Comparison of ENCODE assay signal across 24 cellular contexts in the genomic region with DNA sequence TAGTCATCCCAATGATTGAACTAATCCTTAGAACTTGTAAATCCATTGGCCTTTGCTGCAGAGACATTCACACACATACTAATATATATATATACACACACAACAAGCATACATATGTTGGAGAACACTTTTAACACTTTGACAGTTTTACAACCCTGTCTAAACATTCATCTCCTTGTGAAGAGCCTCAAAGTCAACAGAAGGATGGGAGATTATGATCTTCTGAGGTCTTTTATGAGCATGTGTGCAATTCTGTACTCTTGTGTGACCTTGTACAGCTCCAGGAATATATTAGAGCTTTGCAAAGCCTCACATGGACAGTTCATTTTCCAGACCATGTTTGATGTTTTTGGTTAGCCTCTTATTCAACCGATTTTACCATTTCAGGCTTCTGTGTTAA.
"Had no signal": no experiment of that assay in that cellular context is flagged by ENCODE, and none has a peak within 500 bp of the region (broad histone marks: within the 10 kb centered on the region; RNA-seq: fewer than 3 reads in every experiment).

No MANE protein-coding gene starts in this region.

- H3K4me3 ChIP-seq: left lung, lung, neural progenitor cell, right atrium auricular region, right lobe of liver, smooth muscle cell, stomach, testis, thyroid gland, transverse colon, upper lobe of left lung had no signal

- DNase-seq: hippocampal formation; kidney glomerular epithelial cell; left cardiac atrium; left lung; mesendoderm; naive B cell; natural killer cell; nephron progenitor cell; occipital lobe; right lobe of liver; stimulated activated CD4-positive, alpha-beta T cell treated with anti-CD3 and anti-CD28 coated beads, Interleukin-15, amount 100 ng/mL, for 24 hours; stimulated activated CD4-positive, alpha-beta T cell treated with anti-CD3 and anti-CD28 coated beads, Interleukin-2, amount 100 ng/mL, for 24 hours; stimulated activated CD4-positive, alpha-beta T cell treated with anti-CD3 and anti-CD28 coated beads, Interleukin-4, amount 100 ng/mL, for 1 hour; stimulated activated naive B cell treated with anti-CD40 and anti-IgM and Interleukin-4, amounts not matched to agents 10 μg/mL and 1 μg/mL and 100 μg/mL, for 72 hours; stimulated activated naive CD8-positive, alpha-beta T cell treated with anti-CD3 and anti-CD28 coated beads, Interleukin-15, Interleukin-2, amounts not matched to agents 100 U/mL and 50 U/mL, for 24 hours; stomach; testis; thyroid gland; transverse colon; upper lobe of left lung had no signal

- ATAC-seq: left cardiac atrium; left lung; natural killer cell; right lobe of liver; stimulated activated naive B cell treated with anti-CD40 and anti-IgM and Interleukin-4, amounts not matched to agents 10 μg/mL and 1 μg/mL and 100 μg/mL, for 72 hours; stimulated activated naive CD8-positive, alpha-beta T cell treated with anti-CD3 and anti-CD28 coated beads, Interleukin-15, Interleukin-2, amounts not matched to agents 100 U/mL and 50 U/mL, for 24 hours had no signal
